Comparison of ENCODE assay signal across 8 cellular contexts in the genomic region with DNA sequence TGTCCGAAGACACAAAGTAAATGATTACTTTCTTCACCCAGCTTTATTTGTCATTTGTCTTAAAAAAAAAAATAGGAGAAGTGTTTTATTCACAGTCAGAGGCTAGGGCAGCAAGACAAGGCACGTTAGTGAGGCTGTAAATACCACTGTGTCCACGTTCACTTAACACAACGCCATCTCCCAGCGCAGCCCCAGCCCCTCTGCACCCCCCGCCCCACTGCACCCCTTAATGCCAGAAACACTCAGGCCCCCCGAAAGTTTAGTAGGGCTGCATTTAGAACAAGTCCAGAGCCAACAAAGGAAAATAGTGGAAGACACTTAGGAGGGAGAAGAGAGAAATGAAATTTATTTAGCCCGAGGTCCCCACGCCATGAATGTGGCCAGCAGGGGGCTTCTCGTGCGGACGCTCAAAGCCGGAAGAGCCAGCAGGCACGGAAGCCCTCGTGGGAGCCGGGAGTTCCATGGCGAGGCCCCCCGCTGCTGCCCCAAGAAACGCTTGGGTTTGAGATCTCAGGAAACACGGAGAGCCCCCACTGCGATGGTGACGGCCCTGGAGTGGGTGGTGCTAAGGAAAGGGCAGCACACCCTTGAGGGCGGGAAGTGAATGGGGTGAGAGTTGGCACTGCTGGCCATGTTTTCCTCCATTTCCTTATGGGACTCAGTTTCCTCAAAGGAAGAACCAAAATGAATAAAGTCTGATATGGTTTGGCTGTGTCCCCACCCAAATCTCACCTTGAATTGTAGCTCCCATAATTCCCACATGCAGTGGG. TPM values are rescaled to one million over a fixed set of nuclear protein-coding genes. Genes with fewer than 3 reads are reported as not detected.
DNase-seq lines count a peak whose midpoint lies in the region; ATAC-seq and TF ChIP-seq lines count a peak whose summit lies in the region.

No MANE protein-coding gene starts in this region.

- ATAC-seq in HG03354 (IDR thresholded peaks at IDR 0.05; ENCODE audit: poor library complexity, severe bottlenecking, unreplicated experiment) (peak; percentile 51), heart right ventricle (peak; percentile 78 to 93 (median 82)), HG03135 (IDR thresholded peaks at IDR 0.05; ENCODE audit: unreplicated experiment) (no peak)

- peaks cover 20% of the 10 kb centered on the region for H3K4me1 Mint-ChIP-seq in Caco-2 (ENCODE audit: low read depth, unreplicated experiment)

- intact Hi-C loops in Caco-2 (cut with micrococcal nuclease; ENCODE audit: unreplicated experiment), result loop anchor here (1.0 to 10.0 kb wide), 8 partner anchors 96 to 916 kb away; partner anchors contain the start of gene MTHFD1L
- intact Hi-C loops in adrenal gland (cut with DNase I), result loop anchor here (2.0 to 5.0 kb wide), 2 partner anchors 393 to 394 kb away; no protein-coding TSS in a partner anchor
- intact Hi-C loops in heart right ventricle (cut with DNase I), result loop anchor here (1.0 to 10.0 kb wide), 15 partner anchors 118 to 398 kb away; partner anchors contain the start of gene PLEKHG1 (in 1 of the 10)

- H3K4me3 Mint-ChIP-seq in Caco-2 (ENCODE audit: unreplicated experiment), result peak overlapping the region; percentile 86

- CTCF ChIA-PET in Caco-2 (lab: Charles Lee), result interaction anchor here (0.6 to 2.6 kb wide), 22 partner anchors 10 to 397 kb away, joined by 3 to 36 read pairs (median 4); partner anchors contain the start of gene PLEKHG1

- H3K36me3 ChIP-seq in Caco-2 (ENCODE audit: control insufficient read depth, insufficient read depth, low read length) (no peaks in the 10 kb centered on the region), SK-N-MC (ENCODE audit: insufficient read depth, low read length) (no peaks in the 10 kb centered on the region), adrenal gland (replicated peaks in 1 of 2) (no peaks in the 10 kb centered on the region), heart right ventricle (no peaks in the 10 kb centered on the region)

- H3K4me3 ChIP-seq in Caco-2 (ENCODE audit: low read depth, low read length) (peak overlapping the region; percentile 55), SK-N-MC (peak overlapping the region; percentile 78), adrenal gland (peak overlapping the region in 2 of 4 donors; percentile 13 to 42), heart right ventricle (peak overlapping the region in 9 of 10 donors; percentile 11 to 52 (median 41))

- 6 to 8% (median 7%) methylated on average over 22 to 23 of the region's 23 CpGs for WGBS in adrenal gland, 4 donors
- 6 to 7% methylated on average over 23 of the region's 23 CpGs for WGBS in heart right ventricle, 2 donors

- no peaks in the 10 kb centered on the region; the same call in 1 of the 2 replicates for H3K4me1 ChIP-seq in Caco-2
- no peaks in the 10 kb centered on the region for H3K4me1 ChIP-seq in adrenal gland (replicated peaks in 1 of 2)
- H3K4me1 ChIP-seq in heart right ventricle, result peaks cover 0 to 30% (median 12%) of the 10 kb centered on the region in 9 donors

- H3K27me3 Mint-ChIP-seq in Caco-2 (ENCODE audit: insufficient read depth, unreplicated experiment), result peaks cover 2% of the 10 kb centered on the region

- peak; percentile 65 to 79 for DNase-seq in Caco-2
- DNase-seq in SK-N-MC (ENCODE audit: low read depth, low spot score), result peak; percentile 53
- DNase-seq in adrenal gland, result peak; percentile 43 to 79 (median 57)
- DNase-seq in heart right ventricle, result peak; percentile 72 to 75
- peak; percentile 30 for DNase-seq in pulmonary artery endothelial cell (ENCODE audit: low read depth, low spot score)
- DNase-seq in NCI-H1105 (lab: John Stamatoyannopoulos, UW), result no peak

- H3K36me3 Mint-ChIP-seq in Caco-2 (ENCODE audit: insufficient read depth, unreplicated experiment), result no peaks in the 10 kb centered on the region

- H3K27me3 ChIP-seq in Caco-2 (replicated peaks; ENCODE audit: control insufficient read depth, insufficient read depth, low read length) (no peaks in the 10 kb centered on the region), adrenal gland (no peaks in the 10 kb centered on the region), heart right ventricle (peaks cover 0 to 7% (median 0%) of the 10 kb centered on the region in 7 donors)

- H3K9ac ChIP-seq in SK-N-MC (ENCODE audit: insufficient read length), result peak overlapping the region; percentile 80

- H3K9me3 Mint-ChIP-seq in Caco-2 (ENCODE audit: unreplicated experiment), result no peaks in the 10 kb centered on the region

- H3K9me3 ChIP-seq in Caco-2 (no peaks in the 10 kb centered on the region), SK-N-MC (ENCODE audit: low read depth, low read length) (peaks cover 9% of the 10 kb centered on the region; the same call in 1 of the 2 replicates), adrenal gland (replicated peaks in 1 of 3) (no peaks in the 10 kb centered on the region), heart right ventricle (peaks cover 0 to 9% (median 0%) of the 10 kb centered on the region in 11 donors)

- peak overlapping the region; percentile 95 for H3K27ac Mint-ChIP-seq in Caco-2 (ENCODE audit: unreplicated experiment)

- POLR2A ChIA-PET in Caco-2 (lab: Charles Lee), result interaction anchor here (0.6 kb wide), 1 partner anchor 182 kb away, joined by 4 read pairs; no protein-coding TSS in a partner anchor

- no TSS peak for BruUV-seq in Caco-2 (replicated peaks; lab: Mats Ljungman, UMichigan)

- peak overlapping the region; percentile 95 for H3K27ac ChIP-seq in SK-N-MC
- peak overlapping the region in 2 of 5 donors; percentile 37 to 45 for H3K27ac ChIP-seq in adrenal gland
- H3K27ac ChIP-seq in heart right ventricle, result peak overlapping the region; percentile 24 to 90 (median 76)

- peak; percentile 74 to 93 for TF ChIP-seq CTCF in Caco-2 (IDR thresholded peaks at IDR 0.05; ENCODE audit: insufficient read depth in 1 of 2, low read depth in 1 of 2, low read length in 1 of 2, severe bottlenecking in 1 of 2, unreplicated experiment in 1 of 2)
- TF ChIP-seq CTCF in adrenal gland (IDR thresholded peaks at IDR 0.05), result peak; percentile 53 to 68 (median 61)
- peak; percentile 64 to 85 (median 74) for TF ChIP-seq CTCF in heart right ventricle (IDR thresholded peaks at IDR 0.05)

- TF ChIP-seq POLR2A in adrenal gland (IDR thresholded peaks at IDR 0.05), result no peak

RNA-seq across cellular contexts. Expression of gene IYD, which starts 50.2 kb away (rescaled TPM):
- total RNA-seq in Caco-2 (2022), result 26.5 and 32.6 TPM in 2 replicates
- total RNA-seq in adrenal gland, result under 1 TPM in 2 of 8 donors, not detected in 6; 0.04 to 0.95 TPM
- not detected for polyA plus RNA-seq in adrenal gland
- not detected for total RNA-seq in heart right ventricle
- not detected for polyA plus RNA-seq in heart right ventricle
- total RNA-seq in pulmonary artery endothelial cell, result 0.07 TPM in 1 of 2 replicates, not detected in the other

Comparison
In these comparisons a context has a peak if more than half of its experiments do, and no peak if none do; other contexts are left out.
1. RNA of gene IYD, which starts 50.2 kb away (total RNA-seq): 26.5 to 32.6 TPM in Caco-2; 0.07 TPM in pulmonary artery endothelial cell, 0.04 to 0.95 TPM in adrenal gland and not detected in heart right ventricle; every median in the first group is over 10 times any median in the second.
2. Peak in every context shown above with its lines, with median percentiles within 50 percentile points of each other: CTCF ChIP-seq.